In genomic region chr13:61413572-61413971, GRCh38 we compare ENCODE assay signal across 11 cellular contexts. TPM values are rescaled to one million over a fixed set of nuclear protein-coding genes. Genes with fewer than 3 reads are reported as not detected.
DNase-seq lines count a peak whose midpoint lies in the region; ATAC-seq and TF ChIP-seq lines count a peak whose summit lies in the region.
"Had no signal": no experiment of that assay in that cellular context is flagged by ENCODE, and none has a peak within 500 bp of the region (broad histone marks: within the 10 kb centered on the region; RNA-seq: fewer than 3 reads in every experiment).

No MANE protein-coding gene starts in this region.

- H3K79me2 ChIP-seq in SK-N-SH (ENCODE audit: insufficient read depth) (no peaks in the 10 kb centered on the region), neural cell (replicated peaks; ENCODE audit: insufficient read depth, low read length) (no peaks in the 10 kb centered on the region)

- no peak overlapping the region for H3K27ac ChIP-seq in SK-N-SH (ENCODE audit: low read depth in 2 of 2, low read length in 1 of 2)
- H3K27ac ChIP-seq in heart left ventricle, result no peak overlapping the region
- H3K27ac ChIP-seq in neural cell (ENCODE audit: low read length), result no peak overlapping the region
- no peak overlapping the region for H3K27ac ChIP-seq in vagina

- TF ChIP-seq CTCF in SK-N-SH (IDR thresholded peaks at IDR 0.05) (no peak), heart left ventricle (IDR thresholded peaks at IDR 0.05) (no peak), neural cell (IDR thresholded peaks at IDR 0.05; ENCODE audit: poor library complexity, severe bottlenecking) (no peak), vagina (IDR thresholded peaks at IDR 0.05) (no peak), GM13977 (IDR thresholded peaks at IDR 0.05; ENCODE audit: extremely low read depth, insufficient read depth, missing control alignments) (no peak)

- H3F3A ChIP-seq in SK-N-SH (replicated peaks; ENCODE audit: insufficient read depth) (no peaks in the 10 kb centered on the region), neural cell (ENCODE audit: insufficient read depth, low read length, poor library complexity, severe bottlenecking) (no peaks in the 10 kb centered on the region)

- H3K4me2 ChIP-seq in SK-N-SH (peak overlapping the region; percentile 76; the same call in 1 of the 2 replicates), neural cell (ENCODE audit: low read length) (no peak overlapping the region)

- TF ChIP-seq POLR2A in heart left ventricle (IDR thresholded peaks at IDR 0.05) (no peak), vagina (IDR thresholded peaks at IDR 0.05) (no peak)

- H3K9ac ChIP-seq in SK-N-SH, result no peak overlapping the region
- H3K9ac ChIP-seq in neural cell (ENCODE audit: low read length), result peak overlapping the region; percentile 58

- POLR2A ChIA-PET in SK-N-SH (lab: Yijun Ruan, JAX), result interaction anchor here (0.8 kb wide), 1 partner anchor 135 kb away, joined by 3 read pairs; no protein-coding TSS in a partner anchor

- H3K36me3 ChIP-seq in SK-N-SH (replicated peaks in 1 of 2; ENCODE audit: control insufficient read depth in 1 of 2, insufficient read depth in 2 of 2, low read length in 1 of 2), result no peaks in the 10 kb centered on the region
- H3K36me3 ChIP-seq in heart left ventricle, result no peaks in the 10 kb centered on the region
- no peaks in the 10 kb centered on the region for H3K36me3 ChIP-seq in neural cell (ENCODE audit: insufficient read depth, low read length)
- H3K36me3 ChIP-seq in vagina, result no peaks in the 10 kb centered on the region

- H3K9me3 ChIP-seq in SK-N-SH (no peaks in the 10 kb centered on the region), heart left ventricle (no peaks in the 10 kb centered on the region), neural cell (ENCODE audit: low read length) (no peaks in the 10 kb centered on the region), vagina (no peaks in the 10 kb centered on the region)

- H3K9me2 ChIP-seq in SK-N-SH (no peaks in the 10 kb centered on the region), neural cell (ENCODE audit: insufficient read depth, low read length) (no peaks in the 10 kb centered on the region)

- in situ Hi-C loops in GM13977 (cut with MboI; ENCODE audit: low pct_unique_long_range_greater_than_20kb, low sequenced_read_pairs, unreplicated experiment), result loop anchor here (25.0 kb wide), 1 partner anchor 951 kb away; no protein-coding TSS in a partner anchor

- CTCF ChIA-PET in SK-N-SH (lab: Yijun Ruan, JAX), result interaction anchor here (0.9 to 2.0 kb wide), 4 partner anchors 15 to 786 kb away, joined by 3 to 8 read pairs (median 5); no protein-coding TSS in a partner anchor

- peak overlapping the region; percentile 37 to 48; a peak in 3 of 4 replicates for H3K4me3 ChIP-seq in SK-N-SH (ENCODE audit: low read depth in 2 of 2, low read length in 1 of 2)
- H3K4me3 ChIP-seq in heart left ventricle, result peak overlapping the region in 11 of 12 donors; percentile 23 to 54 (median 42)
- H3K4me3 ChIP-seq in neural cell (ENCODE audit: low read length), result peak overlapping the region; percentile 70
- H3K4me3 ChIP-seq in vagina, result peak overlapping the region; percentile 27 to 44

- TF ChIP-seq RAD21 in SK-N-SH (IDR thresholded peaks at IDR 0.05; ENCODE audit: low read length) (no peak), neural cell (conservative IDR thresholded peaks at IDR 0.05) (no peak)

- 16% methylated on average over 18 of the region's 22 CpGs for WGBS in SK-N-SH (ENCODE audit: low lambda C conversion rate)
- whole genome bisulfite sequencing in heart left ventricle, 4 donors, result 4 to 6% (median 5%) methylated on average over 22 of the region's 22 CpGs

- H3K27me3 ChIP-seq in SK-N-SH (ENCODE audit: insufficient read depth) (peaks cover 17% of the 10 kb centered on the region; the same call in 1 of the 2 replicates), heart left ventricle (peaks cover 0 to 39% (median 14%) of the 10 kb centered on the region in 9 donors), neural cell (ENCODE audit: insufficient read depth, low read depth, low read length) (peaks cover 53% of the 10 kb centered on the region), vagina (no peaks in the 10 kb centered on the region)

- TF ChIP-seq EP300 in SK-N-SH (IDR thresholded peaks at IDR 0.05; ENCODE audit: borderline replicate concordance in 1 of 2, low read depth in 1 of 2, low read length in 1 of 2) (no peak), neural cell (conservative IDR thresholded peaks at IDR 0.05; ENCODE audit: poor library complexity, severe bottlenecking) (no peak)

- ATAC-seq in SK-N-SH treated with all-trans-retinoic acid at 6 μM for 48 hours (no peak), heart left ventricle (peak in 1 of 4 donors; percentile 28), HG02678 (IDR thresholded peaks at IDR 0.05; ENCODE audit: unreplicated experiment) (no peak), GM21447 (IDR thresholded peaks at IDR 0.05; ENCODE audit: unreplicated experiment) (no peak)

- peaks cover 0 to 11% of the 10 kb centered on the region in 2 experiments; a peak in 1 of 4 replicates for H3K4me1 ChIP-seq in SK-N-SH (ENCODE audit: control insufficient read depth in 1 of 2, insufficient read depth in 2 of 2, low read depth in 1 of 2, low read length in 1 of 2)
- peaks cover 0 to 20% (median 0%) of the 10 kb centered on the region in 12 donors for H3K4me1 ChIP-seq in heart left ventricle
- H3K4me1 ChIP-seq in vagina, result peaks cover 11% of the 10 kb centered on the region

- H4K20me1 ChIP-seq in SK-N-SH (ENCODE audit: insufficient read depth), result no peaks in the 10 kb centered on the region
- H4K20me1 ChIP-seq in neural cell (ENCODE audit: insufficient read depth), result no peaks in the 10 kb centered on the region

- intact Hi-C loops in heart left ventricle (cut with DNase I) (loop anchor here in 6 of 10 donors (5.0 to 10.0 kb wide), 3 partner anchors 756 to 761 kb away; no protein-coding TSS in a partner anchor), vagina (cut with DNase I) (no loop called here)

- H2AFZ ChIP-seq in SK-N-SH (ENCODE audit: low read depth), result no peak overlapping the region
- H2AFZ ChIP-seq in neural cell (ENCODE audit: low read depth, low read length), result peak overlapping the region; percentile 22

- DNase-seq in SK-N-SH (peak; percentile 55), heart left ventricle (no peak), vagina (ENCODE audit: extremely low spot score in 2 of 2) (no peak), GM13977 (ENCODE audit: low spot score) (no peak)
- DNase-seq: activated CD8-positive, alpha-beta memory T cell treated with anti-CD3 and anti-CD28 coated beads for 24 hours had no signal

TF ChIP-seq in SK-N-SH, 30 proteins besides CTCF, POLR2A, EP300 and RAD21:
- no peak for TF ChIP-seq RXRA (IDR thresholded peaks at IDR 0.05; ENCODE audit: borderline replicate concordance, low read depth)
- TF ChIP-seq POLR2AphosphoS5 (IDR thresholded peaks at IDR 0.05; ENCODE audit: low read depth, low read length), result no peak
- TF ChIP-seq FOXJ3 (CRISPR knock-in tag; IDR thresholded peaks at IDR 0.05), result 0 out of 2 replicates have a peak, but pooled peaks have one; percentile 10
- no peak for TF ChIP-seq SIN3A (IDR thresholded peaks at IDR 0.05; ENCODE audit: borderline replicate concordance, low read depth, low read length)
- TF ChIP-seq ELF1 (IDR thresholded peaks at IDR 0.05), result no peak
- TF ChIP-seq MEF2A (IDR thresholded peaks at IDR 0.05; ENCODE audit: borderline replicate concordance, low read depth), result no peak
- TF ChIP-seq YY1 (IDR thresholded peaks at IDR 0.05; ENCODE audit: low read depth), result no peak

TF ChIP-seq in SK-N-SH treated with all-trans-retinoic acid at 6 μM for 48 hours, 23 proteins besides CTCF, POLR2A, EP300 and RAD21 (continues in another document):
- TF ChIP-seq SNAI2 (CRISPR knock-in tag; IDR thresholded peaks at IDR 0.05), result no peak
- TF ChIP-seq ARNTL (CRISPR knock-in tag; IDR thresholded peaks at IDR 0.05; ENCODE audit: borderline replicate concordance, low read depth), result no peak
- TF ChIP-seq ESRRG (CRISPR knock-in tag; IDR thresholded peaks at IDR 0.05), result no peak
- no peak for TF ChIP-seq ISL1 (CRISPR knock-in tag; IDR thresholded peaks at IDR 0.05)
- no peak for TF ChIP-seq ZC3H10 (CRISPR knock-in tag; IDR thresholded peaks at IDR 0.05)

TF ChIP-seq in neural cell, 6 proteins besides CTCF, POLR2A, EP300 and RAD21 (continues in another document):
- no peak for TF ChIP-seq SMC3 (conservative IDR thresholded peaks at IDR 0.05; ENCODE audit: poor library complexity)
- TF ChIP-seq REST (IDR thresholded peaks at IDR 0.05; ENCODE audit: borderline replicate concordance), result no peak
- no peak for TF ChIP-seq EZH2 (IDR thresholded peaks at IDR 0.05; ENCODE audit: borderline replicate concordance, insufficient read depth, low read length, poor library complexity, severe bottlenecking)
- no peak for TF ChIP-seq TAF1 (IDR thresholded peaks at IDR 0.05; ENCODE audit: low read depth)
- no peak for TF ChIP-seq MXI1 (conservative IDR thresholded peaks at IDR 0.05; ENCODE audit: poor library complexity, severe bottlenecking)

RNA-seq across cellular contexts. Expression of gene PCDH20, which starts 2.1 kb away (rescaled TPM):
- polyA plus RNA-seq in SK-N-SH (2012; rRNA removed) (0.02 TPM in 1 of 2 replicates, not detected in the other), heart left ventricle (1 to 10 TPM in 1 of 2 donors, under 1 TPM in 1; 0.34 to 8.3 TPM), neural cell (8.0 and 8.2 TPM in 2 replicates)
- under 0.01 and 0.01 TPM in 2 replicates for polyA plus RNA-seq in SK-N-SH (2012; cell fraction: cytosol; rRNA removed)
- 0.02 TPM in 1 of 2 replicates, not detected in the other for polyA plus RNA-seq in SK-N-SH (2012; cell fraction: nucleus; rRNA removed)
- total RNA-seq in heart left ventricle (1 to 10 TPM in 8 of 9 donors, under 1 TPM in 1; 0.61 to 6.9 (median 2.0) TPM), vagina (0.98 TPM)
- polyA minus RNA-seq in neural cell, result 39.8 and 39.9 TPM in 2 replicates
- total RNA-seq: fibroblast of lung, mononuclear cell had no signal
- polyA plus RNA-seq: fibroblast of lung had no signal
